23 cellular contexts compared by ENCODE assay signal in the genomic region with DNA sequence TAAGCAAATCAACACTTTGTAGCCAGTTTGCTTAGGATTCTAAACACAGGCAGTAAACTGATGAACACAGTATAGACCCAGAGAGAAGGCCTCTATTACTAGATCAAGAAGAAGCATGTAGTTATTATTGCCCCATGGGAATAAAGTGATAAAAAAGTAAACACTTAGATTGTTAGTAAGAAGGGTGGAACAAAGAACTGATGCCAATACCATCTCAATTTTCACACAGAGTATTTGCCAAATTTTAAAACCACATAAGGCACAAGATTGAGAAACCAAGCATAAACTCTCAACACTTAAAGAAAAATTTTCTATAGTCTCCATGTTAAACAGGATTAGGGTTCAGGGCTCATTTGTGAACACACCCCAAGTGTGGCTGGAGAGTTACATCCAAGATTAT.
"Had no signal": no experiment of that assay in that cellular context is flagged by ENCODE, and none has a peak within 500 bp of the region (broad histone marks: within the 10 kb centered on the region; RNA-seq: fewer than 3 reads in every experiment).

No MANE protein-coding gene starts in this region.

- H3K9me3 ChIP-seq: esophagus muscularis mucosa, psoas muscle, right lobe of liver, testis, tibial nerve, upper lobe of right lung, vagina had no signal

- ATAC-seq: effector memory CD8-positive, alpha-beta T cell; left colon; left ventricle myocardium superior; psoas muscle; right lobe of liver; stimulated activated naive B cell treated with anti-CD40 and anti-IgM and Interleukin-4, amounts not matched to agents 10 μg/mL and 1 μg/mL and 100 μg/mL, for 72 hours; stimulated activated naive CD8-positive, alpha-beta T cell treated with anti-CD3 and anti-CD28 coated beads, Interleukin-15, amount 100 ng/mL, for 72 hours; upper lobe of right lung had no signal

- H3K27ac ChIP-seq: epithelial cell of prostate, esophagus muscularis mucosa, psoas muscle, right lobe of liver, skin epidermis, testis, tibial nerve, upper lobe of right lung, vagina had no signal

- DNase-seq: effector memory CD8-positive, alpha-beta T cell; foreskin fibroblast; immature natural killer cell; left colon; left ventricle myocardium superior; mesendoderm; naive B cell; nephron progenitor cell; psoas muscle; retina; right lobe of liver; stimulated activated CD4-positive, alpha-beta T cell treated with anti-CD3 and anti-CD28 coated beads, Interleukin-2, amount 100 ng/mL, for 24 hours; stimulated activated CD4-positive, alpha-beta T cell treated with anti-CD3 and anti-CD28 coated beads, Interleukin-4, amount 100 ng/mL, for 4 hours; stimulated activated naive B cell treated with anti-CD40 and anti-IgM and Interleukin-4, amounts not matched to agents 10 μg/mL and 1 μg/mL and 100 μg/mL, for 72 hours; stimulated activated naive CD8-positive, alpha-beta T cell treated with anti-CD3 and anti-CD28 coated beads, Interleukin-15, amount 100 ng/mL, for 72 hours; testis; upper lobe of right lung had no signal

- H3K4me1 ChIP-seq: esophagus muscularis mucosa, psoas muscle, right lobe of liver, testis, upper lobe of right lung, vagina had no signal

- H3K36me3 ChIP-seq: esophagus muscularis mucosa, right lobe of liver, tibial nerve, upper lobe of right lung, vagina had no signal

- H3K27me3 ChIP-seq: esophagus muscularis mucosa, right lobe of liver, testis, tibial nerve, upper lobe of right lung, vagina had no signal

- H3K4me3 ChIP-seq: esophagus muscularis mucosa, lung, psoas muscle, right lobe of liver, skin epidermis, testis, tibial nerve, upper lobe of right lung, vagina had no signal
